1 cellular context compared by ENCODE assay signal in genomic region chr14:68379510-68380303, GRCh38.
TF ChIP-seq lines count a peak whose summit lies in the region.

No MANE protein-coding gene starts in this region.

TF ChIP-seq in SK-N-SH, 30 proteins besides CTCF, POLR2A, EP300 and RAD21 (continued from another document):
- TF ChIP-seq RCOR1 (IDR thresholded peaks at IDR 0.05; ENCODE audit: low read length) (no peak), FOXJ3 (CRISPR knock-in tag; IDR thresholded peaks at IDR 0.05) (no peak), POLR2AphosphoS5 (IDR thresholded peaks at IDR 0.05; ENCODE audit: low read depth, low read length) (no peak)
- TF ChIP-seq, protein P1, sequence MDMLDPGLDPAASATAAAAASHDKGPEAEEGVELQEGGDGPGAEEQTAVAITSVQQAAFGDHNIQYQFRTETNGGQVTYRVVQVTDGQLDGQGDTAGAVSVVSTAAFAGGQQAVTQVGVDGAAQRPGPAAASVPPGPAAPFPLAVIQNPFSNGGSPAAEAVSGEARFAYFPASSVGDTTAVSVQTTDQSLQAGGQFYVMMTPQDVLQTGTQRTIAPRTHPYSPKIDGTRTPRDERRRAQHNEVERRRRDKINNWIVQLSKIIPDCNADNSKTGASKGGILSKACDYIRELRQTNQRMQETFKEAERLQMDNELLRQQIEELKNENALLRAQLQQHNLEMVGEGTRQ (IDR thresholded peaks at IDR 0.05; ENCODE audit: borderline replicate concordance, low read depth, low read length), result no peak
TF ChIP-seq in SK-N-SH: peak in this region for 0.
